26 cellular contexts compared by ENCODE assay signal in the genomic region with DNA sequence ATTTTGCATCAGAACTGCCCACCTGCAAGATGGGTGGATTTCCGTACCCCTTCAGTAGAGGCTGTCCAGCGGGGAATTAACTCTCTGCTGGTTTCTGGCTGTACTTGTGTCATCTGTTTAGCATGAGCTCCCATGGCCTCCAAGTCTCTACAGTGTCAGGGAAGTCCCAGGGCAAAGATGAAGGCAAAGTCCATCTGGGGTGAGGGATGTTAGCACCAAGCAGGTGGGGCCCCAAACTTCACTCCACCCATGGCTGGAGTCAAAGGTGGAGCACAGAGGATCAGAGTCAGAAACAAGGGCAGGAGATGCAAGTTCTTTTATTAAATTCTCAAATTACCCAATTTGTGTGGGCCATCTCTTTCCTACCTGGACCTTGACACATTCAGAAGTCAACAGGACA.
DNase-seq lines count a peak whose midpoint lies in the region; ATAC-seq, FAIRE-seq and TF ChIP-seq lines count a peak whose summit lies in the region.
"Had no signal": no experiment of that assay in that cellular context is flagged by ENCODE, and none has a peak within 500 bp of the region (broad histone marks: within the 10 kb centered on the region; RNA-seq: fewer than 3 reads in every experiment).

No MANE protein-coding gene starts in this region.

- peaks cover 0 to 7% (median 1%) of the 10 kb centered on the region in 7 donors for H3K9me3 Mint-ChIP-seq in CD14-positive monocyte
- H3K9me3 Mint-ChIP-seq: CD4-positive, alpha-beta memory T cell had no signal

- no peak overlapping the region for H3K4me3 Mint-ChIP-seq in CD14-positive monocyte
- H3K4me3 Mint-ChIP-seq: B cell; CD4-positive, alpha-beta memory T cell; CD4-positive, CD25-positive, alpha-beta regulatory T cell; CD8-positive, alpha-beta memory T cell had no signal

- H3K4me3 ChIP-seq in colonic mucosa (no peak overlapping the region), HepG2 (replicated peaks in 1 of 3; ENCODE audit: insufficient read depth in 1 of 3, low read depth in 2 of 3, low read length in 3 of 3) (no peak overlapping the region), small intestine (ENCODE audit: low read depth in 1 of 2, low read length in 2 of 2) (no peak overlapping the region)
- H3K4me3 ChIP-seq: A549; BLaER1 treated with 17β-estradiol and CSF1 and Interleukin-3, amounts not matched to agents 10 nM and 100 nM; GM12878 had no signal

- ATAC-seq in HepG2: no peak
- no peak for ATAC-seq in GM18498 (IDR thresholded peaks at IDR 0.05; ENCODE audit: unreplicated experiment)
- no peak for ATAC-seq in HG03460 (IDR thresholded peaks at IDR 0.05; ENCODE audit: unreplicated experiment)
- ATAC-seq: GM12878 had no signal

- H3K4me1 ChIP-seq in colonic mucosa (no peaks in the 10 kb centered on the region), HepG2 (ENCODE audit: insufficient read depth, low read length) (peaks cover 54% of the 10 kb centered on the region), small intestine (ENCODE audit: control insufficient read depth in 2 of 2, insufficient read depth in 1 of 2, low read depth in 1 of 2, low read length in 1 of 2) (peaks cover 0 to 2% of the 10 kb centered on the region in 2 donors)

- FAIRE-seq in HepG2 (lab: Jason Lieb, UNC) (no peak), small intestine (lab: Jason Lieb, UNC) (no peak)
- FAIRE-seq: A549, GM12878, GM12892, GM19239 had no signal

- in situ Hi-C loops in HepG2 (cut with HindIII; ENCODE audit: extremely low pct_ligation_motif_present, low pct_unique_long_range_greater_than_20kb): no loop called here

- H3K4me1 Mint-ChIP-seq in CD14-positive monocyte: peaks cover 14% of the 10 kb centered on the region
- H3K4me1 Mint-ChIP-seq: CD4-positive, alpha-beta memory T cell; CD4-positive, CD25-positive, alpha-beta regulatory T cell; CD8-positive, alpha-beta memory T cell had no signal

- peak; percentile 46 for DNase-seq in colonic mucosa
- DNase-seq in HepG2 (ENCODE audit: low spot score): no peak
- peak; percentile 79 for DNase-seq in small intestine
- DNase-seq in CD14-positive monocyte (ENCODE audit: low spot score): no peak
- DNase-seq: AML-193; CD4-positive, alpha-beta memory T cell; CD4-positive, CD25-positive, alpha-beta regulatory T cell; CD8-positive, alpha-beta memory T cell; COR-L47; DMS 273 treated with DMSO at 0.1 percent for 48 hours; DMS153; DMS53; DMS79; DND-41; EL; GDM1 had no signal

- CTCF ChIA-PET in HepG2 (lab: Yijun Ruan, JAX; ENCODE audit: low intra/inter-chr PET ratio, low total read pairs): no interaction called here

- H3K27ac ChIP-seq in colonic mucosa (no peak overlapping the region), HepG2 (ENCODE audit: extremely low read length, insufficient read depth, low read length) (no peak overlapping the region), small intestine (ENCODE audit: low read depth in 1 of 2, low read length in 1 of 2) (no peak overlapping the region)
- H3K27ac ChIP-seq: 22Rv1; A549; BLaER1 treated with 17β-estradiol and CSF1 and Interleukin-3, amounts not matched to agents 10 nM and 100 nM; C4-2B had no signal

- H3K79me2 ChIP-seq in HepG2 (ENCODE audit: insufficient read depth, low read length): no peaks in the 10 kb centered on the region

- no peak for TF ChIP-seq POLR2A in HepG2 (IDR thresholded peaks at IDR 0.05; ENCODE audit: insufficient read depth in 1 of 2, low read depth in 2 of 2, low read length in 2 of 2)

- H3K9ac ChIP-seq in colonic mucosa (ENCODE audit: low read depth in 2 of 2, low read length in 2 of 2) (no peak overlapping the region), HepG2 (ENCODE audit: insufficient read depth, low read depth, low read length) (no peak overlapping the region)
- H3K9ac ChIP-seq: BLaER1 treated with 17β-estradiol and CSF1 and Interleukin-3, amounts not matched to agents 10 nM and 100 nM had no signal

- no TSS peak for BruUV-seq in HepG2 (replicated peaks; lab: Mats Ljungman, UMichigan)

- H3K36me3 ChIP-seq in colonic mucosa (no peaks in the 10 kb centered on the region), HepG2 (replicated peaks in 1 of 2; ENCODE audit: control insufficient read depth in 1 of 2, insufficient read depth in 2 of 2, low read length in 2 of 2) (no peaks in the 10 kb centered on the region), small intestine (ENCODE audit: control insufficient read depth in 2 of 2, insufficient read depth in 2 of 2, low read length in 2 of 2) (no peaks in the 10 kb centered on the region)
- H3K36me3 ChIP-seq: BLaER1 treated with 17β-estradiol and CSF1 and Interleukin-3, amounts not matched to agents 10 nM and 100 nM had no signal

- no peak overlapping the region for H3K27ac Mint-ChIP-seq in CD14-positive monocyte
- H3K27ac Mint-ChIP-seq: B cell; CD4-positive, alpha-beta memory T cell; CD4-positive, CD25-positive, alpha-beta regulatory T cell; CD8-positive, alpha-beta memory T cell had no signal

- no peak overlapping the region for H2AFZ ChIP-seq in HepG2 (ENCODE audit: low read length)

- TF ChIP-seq RAD21 in HepG2 (CRISPR knock-in tag; IDR thresholded peaks at IDR 0.05): no peak

- H3K9me3 ChIP-seq in colonic mucosa: no peaks in the 10 kb centered on the region
- H3K9me3 ChIP-seq in HepG2 (ENCODE audit: low read length): no peaks in the 10 kb centered on the region
- no peaks in the 10 kb centered on the region for H3K9me3 ChIP-seq in small intestine (ENCODE audit: control insufficient read depth, low read depth)
- H3K9me3 ChIP-seq: A549 had no signal

- H3K36me3 Mint-ChIP-seq in CD14-positive monocyte: no peaks in the 10 kb centered on the region
- H3K36me3 Mint-ChIP-seq: CD4-positive, alpha-beta memory T cell; CD4-positive, CD25-positive, alpha-beta regulatory T cell; CD8-positive, alpha-beta memory T cell had no signal

- POLR2A ChIA-PET in HepG2 (lab: Yijun Ruan, JAX): interaction anchor here (1.5 kb wide), 1 partner anchor 17 kb away, joined by 6 read pairs; no protein-coding TSS in a partner anchor

- TF ChIP-seq EP300 in HepG2 (IDR thresholded peaks at IDR 0.05; ENCODE audit: low read depth in 2 of 2, low read length in 2 of 2) (no peak), HepG2 (CRISPR knock-in tag; IDR thresholded peaks at IDR 0.05; ENCODE audit: borderline replicate concordance) (no peak)

- H4K20me1 ChIP-seq in HepG2 (ENCODE audit: insufficient read depth, low read length): no peaks in the 10 kb centered on the region
- H4K20me1 ChIP-seq: BLaER1 treated with 17β-estradiol and CSF1 and Interleukin-3, amounts not matched to agents 10 nM and 100 nM had no signal

- H3K27me3 ChIP-seq in colonic mucosa (no peaks in the 10 kb centered on the region), HepG2 (ENCODE audit: control insufficient read depth in 1 of 2, insufficient read depth in 2 of 2, low read length in 2 of 2) (no peaks in the 10 kb centered on the region), small intestine (ENCODE audit: control insufficient read depth in 2 of 2, insufficient read depth in 2 of 2, low read length in 2 of 2) (no peaks in the 10 kb centered on the region)
- H3K27me3 ChIP-seq: BLaER1 treated with 17β-estradiol and CSF1 and Interleukin-3, amounts not matched to agents 10 nM and 100 nM had no signal

- TF ChIP-seq CTCF in colonic mucosa (IDR thresholded peaks at IDR 0.05) (no peak), HepG2 (CRISPR knock-in tag; IDR thresholded peaks at IDR 0.05) (no peak), CD14-positive monocyte (IDR thresholded peaks at IDR 0.05) (no peak)

- peak overlapping the region; percentile 15 for H3K4me2 ChIP-seq in HepG2 (ENCODE audit: low read depth, low read length)
- H3K4me2 ChIP-seq: A549; BLaER1 treated with 17β-estradiol and CSF1 and Interleukin-3, amounts not matched to agents 10 nM and 100 nM had no signal

- H3K27me3 Mint-ChIP-seq in CD14-positive monocyte (ENCODE audit: low read depth in 3 of 3): peaks cover 0 to 3% (median 2%) of the 10 kb centered on the region in 3 donors

- WGBS in HepG2 (ENCODE audit: low lambda C conversion rate): no CpG with 5 or more reads among the region's 2 CpGs
- 94 to 98% (median 96%) methylated on average over 2 of the region's 2 CpGs for WGBS in small intestine, 3 donors

- intact Hi-C loops in colonic mucosa (cut with DNase I) (no loop called here), HepG2 (cut with micrococcal nuclease; ENCODE audit: unreplicated experiment) (no loop called here), CD14-positive monocyte (cut with micrococcal nuclease) (no loop called here)

TF ChIP-seq in HepG2, 621 proteins besides CTCF, POLR2A, EP300 and RAD21 (continues in another document):
- TF ChIP-seq, protein P1, sequence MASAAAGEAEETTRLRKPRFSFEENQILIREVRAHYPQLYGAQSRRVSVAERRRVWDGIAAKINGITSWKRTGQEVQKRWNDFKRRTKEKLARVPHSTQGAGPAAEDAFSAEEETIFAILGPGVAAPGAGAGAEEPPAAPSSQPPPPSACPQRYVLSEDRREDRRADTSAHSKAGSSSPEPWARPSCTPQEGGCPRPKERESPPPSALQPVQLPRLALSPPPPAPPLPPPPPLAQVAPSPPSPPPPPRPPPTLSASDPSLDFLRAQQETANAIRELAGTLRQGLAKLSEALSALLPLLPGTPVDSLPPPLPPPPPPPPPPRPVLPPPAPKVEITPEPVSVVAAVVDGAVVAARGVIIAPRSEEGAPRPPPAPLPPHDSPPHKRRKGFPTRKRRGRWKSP (CRISPR knock-in tag; IDR thresholded peaks at IDR 0.05): no peak
- TF ChIP-seq REXO4 (CRISPR knock-in tag; IDR thresholded peaks at IDR 0.05; ENCODE audit: borderline replicate concordance) (no peak), ZNF263 (CRISPR knock-in tag; IDR thresholded peaks at IDR 0.05) (peak; percentile 70), KLF16 (CRISPR knock-in tag; IDR thresholded peaks at IDR 0.05) (no peak), HNF4G (IDR thresholded peaks at IDR 0.05; ENCODE audit: borderline replicate concordance, low read depth, low read length) (peak; percentile 28; the same call in 1 of the 2 replicates), HNF4G (CRISPR knock-in tag; IDR thresholded peaks at IDR 0.05; ENCODE audit: borderline replicate concordance, low read depth) (no peak), ZNF629 (CRISPR knock-in tag; conservative IDR thresholded peaks at IDR 0.05) (no peak), NFKBIZ (CRISPR knock-in tag; IDR thresholded peaks at IDR 0.05) (no peak), HNF4A (CRISPR knock-in tag; IDR thresholded peaks at IDR 0.05) (peak; percentile 23; the same call in 1 of the 2 replicates)
- TF ChIP-seq, protein P2, sequence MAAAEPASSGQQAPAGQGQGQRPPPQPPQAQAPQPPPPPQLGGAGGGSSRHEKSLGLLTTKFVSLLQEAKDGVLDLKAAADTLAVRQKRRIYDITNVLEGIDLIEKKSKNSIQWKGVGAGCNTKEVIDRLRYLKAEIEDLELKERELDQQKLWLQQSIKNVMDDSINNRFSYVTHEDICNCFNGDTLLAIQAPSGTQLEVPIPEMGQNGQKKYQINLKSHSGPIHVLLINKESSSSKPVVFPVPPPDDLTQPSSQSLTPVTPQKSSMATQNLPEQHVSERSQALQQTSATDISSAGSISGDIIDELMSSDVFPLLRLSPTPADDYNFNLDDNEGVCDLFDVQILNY (CRISPR knock-in tag; conservative IDR thresholded peaks at IDR 0.05): no peak

Comparison
In these comparisons a context has a peak if more than half of its experiments do, and no peak if none do; other contexts are left out.
1. DNase-seq: peak in colonic mucosa (single experiment) and small intestine (single experiment); none in HepG2 (single experiment) and CD14-positive monocyte (single experiment).